In genomic region chr2:14960686-14961324, GRCh38 we compare ENCODE assay signal across 31 cellular contexts.
DNase-seq lines count a peak whose midpoint lies in the region; ATAC-seq, FAIRE-seq and TF ChIP-seq lines count a peak whose summit lies in the region.
"Had no signal": no experiment of that assay in that cellular context is flagged by ENCODE, and none has a peak within 500 bp of the region (broad histone marks: within the 10 kb centered on the region; RNA-seq: fewer than 3 reads in every experiment).

No MANE protein-coding gene starts in this region.

- in situ Hi-C loops in transverse colon (cut with MboI; ENCODE audit: low pct_ligation_motif_present in 1 of 4, low pct_unique_long_range_greater_than_20kb in 1 of 4, low sequenced_read_pairs in 3 of 4): no loop called here

- no peak overlapping the region for H3K4me2 ChIP-seq in astrocyte (ENCODE audit: low read length)
- H3K4me2 ChIP-seq: smooth muscle cell had no signal

- H3K9me3 ChIP-seq in breast epithelium (no peaks in the 10 kb centered on the region), astrocyte (ENCODE audit: insufficient read depth, low read depth, low read length) (no peaks in the 10 kb centered on the region), transverse colon (no peaks in the 10 kb centered on the region)
- H3K9me3 ChIP-seq: ascending aorta, neutrophil, suprapubic skin had no signal

- H3K27me3 ChIP-seq in breast epithelium: no peaks in the 10 kb centered on the region
- H3K27me3 ChIP-seq in astrocyte (ENCODE audit: insufficient read depth, low read length): no peaks in the 10 kb centered on the region
- H3K27me3 ChIP-seq in transverse colon: no peaks in the 10 kb centered on the region
- H3K27me3 ChIP-seq: ascending aorta, neutrophil, suprapubic skin had no signal

- 75% methylated on average over 2 of the region's 2 CpGs for WGBS in transverse colon (ENCODE audit: low coverage in 1 of 2), 2 donors

- no peaks in the 10 kb centered on the region for H4K20me1 ChIP-seq in astrocyte (ENCODE audit: insufficient read depth, low read length)

- peak; percentile 93 for ATAC-seq in esophagus mucosa
- no peak for ATAC-seq in HG03108 (IDR thresholded peaks at IDR 0.05; ENCODE audit: unreplicated experiment)
- ATAC-seq: HepG2; naive thymus-derived CD4-positive, alpha-beta T cell; right cardiac atrium had no signal

- TF ChIP-seq EP300 in transverse colon (IDR thresholded peaks at IDR 0.05; ENCODE audit: low read depth): no peak

- H3K4me3 ChIP-seq in breast epithelium: no peak overlapping the region
- no peak overlapping the region for H3K4me3 ChIP-seq in astrocyte (ENCODE audit: insufficient read depth, low read depth, low read length)
- no peak overlapping the region for H3K4me3 ChIP-seq in transverse colon
- H3K4me3 ChIP-seq: ascending aorta, smooth muscle cell, suprapubic skin had no signal

- BruUV-seq in MCF 10A (replicated peaks; lab: Mats Ljungman, UMichigan): no TSS peak

- peaks cover 13% of the 10 kb centered on the region for H3K9me3 Mint-ChIP-seq in MCF 10A (ENCODE audit: unreplicated experiment)
- H3K9me3 Mint-ChIP-seq in astrocyte (ENCODE audit: unreplicated experiment): peaks cover 3% of the 10 kb centered on the region

- peaks cover 10% of the 10 kb centered on the region for H3K4me1 Mint-ChIP-seq in MCF 10A (ENCODE audit: insufficient read depth, unreplicated experiment)
- H3K4me1 Mint-ChIP-seq in astrocyte (ENCODE audit: low read depth, unreplicated experiment): no peaks in the 10 kb centered on the region
- H3K4me1 Mint-ChIP-seq: activated B cell treated with CpG ODN at 0.5 μM for 24 hours; activated naive CD8-positive, alpha-beta T cell treated with anti-CD3 and anti-CD28 coated beads, Interleukin-2, amount 10 ng/mL, durations not matched to agents 7 days and 5 days; naive thymus-derived CD4-positive, alpha-beta T cell had no signal

- H2AFZ ChIP-seq in astrocyte (ENCODE audit: low read depth, low read length): no peak overlapping the region

- H3K27me3 Mint-ChIP-seq in MCF 10A (ENCODE audit: insufficient read depth, unreplicated experiment) (no peaks in the 10 kb centered on the region), astrocyte (ENCODE audit: low read depth, unreplicated experiment) (peaks cover 3% of the 10 kb centered on the region)

- H3K36me3 ChIP-seq in breast epithelium: no peaks in the 10 kb centered on the region
- no peaks in the 10 kb centered on the region for H3K36me3 ChIP-seq in astrocyte (ENCODE audit: insufficient read depth, low read length)
- no peaks in the 10 kb centered on the region for H3K36me3 ChIP-seq in transverse colon
- H3K36me3 ChIP-seq: ascending aorta, neutrophil, suprapubic skin had no signal

- TF ChIP-seq CTCF in MCF 10A (IDR thresholded peaks at IDR 0.05; ENCODE audit: unreplicated experiment) (no peak), breast epithelium (IDR thresholded peaks at IDR 0.05) (no peak), astrocyte (IDR thresholded peaks at IDR 0.05; ENCODE audit: insufficient read depth, low read depth, low read length) (no peak), transverse colon (IDR thresholded peaks at IDR 0.05) (no peak)

- H3K27ac ChIP-seq in breast epithelium (no peak overlapping the region), astrocyte (ENCODE audit: low read depth, low read length) (no peak overlapping the region), transverse colon (no peak overlapping the region)
- H3K27ac ChIP-seq: ascending aorta, HL-60, neutrophil, suprapubic skin had no signal

- POLR2A ChIA-PET in MCF 10A (lab: Yijun Ruan, JAX): interaction anchor here (1.0 kb wide), 1 partner anchor 437 kb away, joined by 3 read pairs; no protein-coding TSS in a partner anchor

- intact Hi-C loops in MCF 10A (cut with micrococcal nuclease): no loop called here
- intact Hi-C loops in breast epithelium (cut with DNase I; ENCODE audit: low total_unique reads): no loop called here
- intact Hi-C loops in transverse colon (cut with DNase I; ENCODE audit: low total_unique reads): no loop called here

- H3K4me3 Mint-ChIP-seq in MCF 10A (ENCODE audit: unreplicated experiment) (no peak overlapping the region), astrocyte (ENCODE audit: unreplicated experiment) (no peak overlapping the region)
- H3K4me3 Mint-ChIP-seq: activated B cell treated with CpG ODN at 0.5 μM for 24 hours; activated naive CD8-positive, alpha-beta T cell treated with anti-CD3 and anti-CD28 coated beads, Interleukin-2, amount 10 ng/mL, durations not matched to agents 7 days and 5 days; activated T-cell treated with anti-CD3 and anti-CD28 coated beads, Interleukin-2, amount 50 U/mL, for 24 hours; naive thymus-derived CD4-positive, alpha-beta T cell had no signal

- H3K27ac Mint-ChIP-seq in MCF 10A (ENCODE audit: low read depth, unreplicated experiment) (no peak overlapping the region), astrocyte (ENCODE audit: unreplicated experiment) (no peak overlapping the region)
- H3K27ac Mint-ChIP-seq: activated B cell treated with CpG ODN at 0.5 μM for 24 hours; activated naive CD8-positive, alpha-beta T cell treated with anti-CD3 and anti-CD28 coated beads, Interleukin-2, amount 10 ng/mL, durations not matched to agents 7 days and 5 days; activated T-cell treated with anti-CD3 and anti-CD28 coated beads, Interleukin-2, amount 50 U/mL, for 24 hours; naive thymus-derived CD4-positive, alpha-beta T cell had no signal

- TF ChIP-seq POLR2A in breast epithelium (IDR thresholded peaks at IDR 0.05) (no peak), transverse colon (IDR thresholded peaks at IDR 0.05) (no peak)

- no peak for FAIRE-seq in astrocyte (lab: Jason Lieb, UNC)
- FAIRE-seq: HepG2 had no signal

- H3K9ac ChIP-seq in astrocyte (ENCODE audit: low read length): no peak overlapping the region

- DNase-seq in MCF 10A (ENCODE audit: unreplicated experiment): peak; percentile 88
- DNase-seq in breast epithelium (ENCODE audit: low spot score in 2 of 2): no peak
- peak; percentile 51 for DNase-seq in astrocyte (ENCODE audit: low read depth)
- DNase-seq in NCI-H2196 (lab: John Stamatoyannopoulos, UW; ENCODE audit: unreplicated experiment): no peak
- no peak for DNase-seq in activated effector memory CD4-positive, alpha-beta T cell treated with Interleukin-2 at 50 U/mL for 16 hours
- DNase-seq in transverse colon: no peak
- DNase-seq: 8988T; activated B cell treated with CpG ODN at 0.5 μM for 24 hours; activated CD4-positive, alpha-beta T cell treated with anti-CD3 and anti-CD28 coated beads, Interleukin-2, amount 50 U/mL, for 1 hour; activated gamma-delta T cell; activated naive CD8-positive, alpha-beta T cell treated with anti-CD3 and anti-CD28 coated beads, Interleukin-2, amount 10 ng/mL, durations not matched to agents 7 days and 5 days; activated T-cell treated with anti-CD3 and anti-CD28 coated beads, Interleukin-2, amount 50 U/mL, for 24 hours; cerebellar nuclear complex; islet precursor cell; midbrain; naive thymus-derived CD4-positive, alpha-beta T cell; NCI-H1694; NCI-H82; posterior cingulate gyrus; right cardiac atrium; RPMI8226; stimulated activated naive CD4-positive, alpha-beta T cell; T1000 had no signal

- no peaks in the 10 kb centered on the region for H3K79me2 ChIP-seq in astrocyte (ENCODE audit: insufficient read depth, low read length)

- CTCF ChIA-PET in MCF 10A (lab: Yijun Ruan, JAX): interaction anchor here (0.7 to 1.8 kb wide), 2 partner anchors 10 to 629 kb away, joined by 3 to 6 read pairs; no protein-coding TSS in a partner anchor

- H3K36me3 Mint-ChIP-seq in MCF 10A (ENCODE audit: insufficient read depth, unreplicated experiment) (peaks cover 4% of the 10 kb centered on the region), astrocyte (ENCODE audit: low read depth, unreplicated experiment) (no peaks in the 10 kb centered on the region)
- H3K36me3 Mint-ChIP-seq: activated naive CD8-positive, alpha-beta T cell treated with anti-CD3 and anti-CD28 coated beads, Interleukin-2, amount 10 ng/mL, durations not matched to agents 7 days and 5 days; naive thymus-derived CD4-positive, alpha-beta T cell had no signal

- H3K4me1 ChIP-seq in breast epithelium: no peaks in the 10 kb centered on the region
- H3K4me1 ChIP-seq in astrocyte (ENCODE audit: insufficient read depth, low read length): no peaks in the 10 kb centered on the region
- no peaks in the 10 kb centered on the region for H3K4me1 ChIP-seq in transverse colon
- H3K4me1 ChIP-seq: ascending aorta, suprapubic skin had no signal

Comparison
In these comparisons a context has a peak if more than half of its experiments do, and no peak if none do; other contexts are left out.
1. DNase-seq: peak in MCF 10A (single experiment) and astrocyte (single experiment); none in breast epithelium (0 of 2), NCI-H2196 (single experiment), activated effector memory CD4-positive, alpha-beta T cell treated with Interleukin-2 at 50 U/mL for 16 hours (single experiment) and transverse colon (single experiment).